ENCODE assay signal across 1 cellular context in the genomic region with DNA sequence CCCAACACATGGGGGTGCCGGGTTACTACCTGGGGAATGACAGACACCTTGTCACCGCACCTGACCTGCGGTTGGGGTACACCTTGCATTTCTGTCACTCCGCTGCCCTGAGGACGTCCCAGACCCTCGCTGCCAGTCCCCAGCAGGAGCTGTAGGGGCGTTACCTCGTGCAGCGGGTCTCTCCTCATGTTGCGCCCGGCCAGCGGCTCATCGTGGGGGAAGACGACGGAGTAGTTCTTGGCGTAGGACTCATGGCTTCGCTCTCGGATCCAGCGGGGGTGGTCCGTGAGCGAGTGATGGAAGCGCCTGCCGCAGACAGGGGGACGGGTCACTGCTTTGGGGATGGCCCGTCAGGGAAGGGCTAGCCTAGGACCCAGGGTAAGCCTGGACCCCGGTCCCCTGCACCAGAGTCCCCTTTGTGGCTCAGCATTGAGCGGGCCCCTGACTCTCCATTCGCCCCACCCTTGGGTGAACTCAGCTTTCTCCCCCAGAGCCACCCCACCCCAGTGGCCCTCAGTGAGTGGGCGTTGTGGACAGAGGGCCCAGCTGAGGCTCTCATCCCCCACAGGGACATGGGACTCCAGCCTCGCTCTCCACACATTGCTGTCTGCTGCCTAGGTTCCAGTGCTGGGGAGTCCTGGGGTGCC.
TF ChIP-seq lines count a peak whose summit lies in the region.

No MANE protein-coding gene starts in this region.

TF ChIP-seq in WTC11, 78 proteins besides CTCF, POLR2A, EP300 and RAD21:
- TF ChIP-seq, protein P1, sequence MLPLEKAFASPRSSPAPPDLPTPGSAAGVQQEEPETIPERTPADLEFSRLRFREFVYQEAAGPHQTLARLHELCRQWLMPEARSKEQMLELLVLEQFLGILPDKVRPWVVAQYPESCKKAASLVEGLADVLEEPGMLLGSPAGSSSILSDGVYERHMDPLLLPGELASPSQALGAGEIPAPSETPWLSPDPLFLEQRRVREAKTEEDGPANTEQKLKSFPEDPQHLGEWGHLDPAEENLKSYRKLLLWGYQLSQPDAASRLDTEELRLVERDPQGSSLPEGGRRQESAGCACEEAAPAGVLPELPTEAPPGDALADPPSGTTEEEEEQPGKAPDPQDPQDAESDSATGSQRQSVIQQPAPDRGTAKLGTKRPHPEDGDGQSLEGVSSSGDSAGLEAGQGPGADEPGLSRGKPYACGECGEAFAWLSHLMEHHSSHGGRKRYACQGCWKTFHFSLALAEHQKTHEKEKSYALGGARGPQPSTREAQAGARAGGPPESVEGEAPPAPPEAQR (CRISPR knock-in tag; IDR thresholded peaks at IDR 0.05): no peak
- TF ChIP-seq CBFB (CRISPR knock-in tag; IDR thresholded peaks at IDR 0.05; ENCODE audit: low read depth) (no peak), SP1 (CRISPR knock-in tag; conservative IDR thresholded peaks at IDR 0.05) (no peak), IRF2 (CRISPR knock-in tag; IDR thresholded peaks at IDR 0.05; ENCODE audit: borderline replicate concordance, low read depth) (no peak), TCF7 (CRISPR knock-in tag; IDR thresholded peaks at IDR 0.05; ENCODE audit: low read depth) (no peak), TEAD4 (CRISPR knock-in tag; IDR thresholded peaks at IDR 0.05) (no peak), MXD4 (CRISPR knock-in tag; IDR thresholded peaks at IDR 0.05; ENCODE audit: borderline replicate concordance) (no peak), NFATC4 (CRISPR knock-in tag; IDR thresholded peaks at IDR 0.05) (no peak), GABPB1 (CRISPR knock-in tag; IDR thresholded peaks at IDR 0.05) (no peak), ZNF671 (CRISPR knock-in tag; IDR thresholded peaks at IDR 0.05) (no peak), ATF1 (CRISPR knock-in tag; IDR thresholded peaks at IDR 0.05) (no peak), ZNF423 (CRISPR knock-in tag; IDR thresholded peaks at IDR 0.05) (no peak), ZNF512 (CRISPR knock-in tag; IDR thresholded peaks at IDR 0.05; ENCODE audit: borderline replicate concordance) (no peak), FOXJ3 (CRISPR knock-in tag; IDR thresholded peaks at IDR 0.05; ENCODE audit: borderline replicate concordance) (no peak), NR2C2 (CRISPR knock-in tag; IDR thresholded peaks at IDR 0.05) (no peak)
- TF ChIP-seq, protein P2, sequence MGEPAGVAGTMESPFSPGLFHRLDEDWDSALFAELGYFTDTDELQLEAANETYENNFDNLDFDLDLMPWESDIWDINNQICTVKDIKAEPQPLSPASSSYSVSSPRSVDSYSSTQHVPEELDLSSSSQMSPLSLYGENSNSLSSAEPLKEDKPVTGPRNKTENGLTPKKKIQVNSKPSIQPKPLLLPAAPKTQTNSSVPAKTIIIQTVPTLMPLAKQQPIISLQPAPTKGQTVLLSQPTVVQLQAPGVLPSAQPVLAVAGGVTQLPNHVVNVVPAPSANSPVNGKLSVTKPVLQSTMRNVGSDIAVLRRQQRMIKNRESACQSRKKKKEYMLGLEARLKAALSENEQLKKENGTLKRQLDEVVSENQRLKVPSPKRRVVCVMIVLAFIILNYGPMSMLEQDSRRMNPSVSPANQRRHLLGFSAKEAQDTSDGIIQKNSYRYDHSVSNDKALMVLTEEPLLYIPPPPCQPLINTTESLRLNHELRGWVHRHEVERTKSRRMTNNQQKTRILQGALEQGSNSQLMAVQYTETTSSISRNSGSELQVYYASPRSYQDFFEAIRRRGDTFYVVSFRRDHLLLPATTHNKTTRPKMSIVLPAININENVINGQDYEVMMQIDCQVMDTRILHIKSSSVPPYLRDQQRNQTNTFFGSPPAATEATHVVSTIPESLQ (CRISPR knock-in tag; IDR thresholded peaks at IDR 0.05): no peak
- TF ChIP-seq, protein P3, sequence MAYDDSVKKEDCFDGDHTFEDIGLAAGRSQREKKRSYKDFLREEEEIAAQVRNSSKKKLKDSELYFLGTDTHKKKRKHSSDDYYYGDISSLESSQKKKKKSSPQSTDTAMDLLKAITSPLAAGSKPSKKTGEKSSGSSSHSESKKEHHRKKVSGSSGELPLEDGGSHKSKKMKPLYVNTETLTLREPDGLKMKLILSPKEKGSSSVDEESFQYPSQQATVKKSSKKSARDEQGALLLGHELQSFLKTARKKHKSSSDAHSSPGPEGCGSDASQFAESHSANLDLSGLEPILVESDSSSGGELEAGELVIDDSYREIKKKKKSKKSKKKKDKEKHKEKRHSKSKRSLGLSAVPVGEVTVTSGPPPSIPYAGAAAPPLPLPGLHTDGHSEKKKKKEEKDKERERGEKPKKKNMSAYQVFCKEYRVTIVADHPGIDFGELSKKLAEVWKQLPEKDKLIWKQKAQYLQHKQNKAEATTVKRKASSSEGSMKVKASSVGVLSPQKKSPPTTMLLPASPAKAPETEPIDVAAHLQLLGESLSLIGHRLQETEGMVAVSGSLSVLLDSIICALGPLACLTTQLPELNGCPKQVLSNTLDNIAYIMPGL (CRISPR knock-in tag; IDR thresholded peaks at IDR 0.05): no peak
- TF ChIP-seq, protein P4, sequence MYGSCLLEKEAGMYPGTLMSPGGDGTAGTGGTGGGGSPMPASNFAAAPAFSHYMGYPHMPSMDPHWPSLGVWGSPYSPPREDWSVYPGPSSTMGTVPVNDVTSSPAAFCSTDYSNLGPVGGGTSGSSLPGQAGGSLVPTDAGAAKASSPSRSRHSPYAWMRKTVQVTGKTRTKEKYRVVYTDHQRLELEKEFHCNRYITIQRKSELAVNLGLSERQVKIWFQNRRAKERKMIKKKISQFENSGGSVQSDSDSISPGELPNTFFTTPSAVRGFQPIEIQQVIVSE (CRISPR knock-in tag; IDR thresholded peaks at IDR 0.05; ENCODE audit: borderline replicate concordance): no peak
